ENCODE assay signal across 35 cellular contexts in the genomic region with DNA sequence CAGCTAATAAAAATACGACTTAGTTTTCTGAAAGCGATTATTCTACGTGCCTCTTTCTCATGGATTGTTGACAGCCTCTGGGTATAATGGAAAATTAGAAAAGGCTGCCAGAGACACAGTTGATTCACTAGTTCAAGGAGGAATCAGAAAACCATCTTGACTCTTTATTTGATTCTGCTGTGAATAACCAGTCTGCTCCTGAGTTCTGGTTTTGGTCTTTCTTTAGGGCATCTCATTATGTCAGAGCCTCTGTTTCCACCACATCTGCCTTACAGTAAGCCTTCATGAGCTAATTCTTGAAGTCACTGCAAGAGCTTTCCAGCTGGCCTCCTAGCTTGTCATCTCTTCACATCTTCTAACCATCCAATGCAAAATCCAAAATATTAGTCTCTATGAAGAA.
"Had no signal": no experiment of that assay in that cellular context is flagged by ENCODE, and none has a peak within 500 bp of the region (broad histone marks: within the 10 kb centered on the region; RNA-seq: fewer than 3 reads in every experiment).

No MANE protein-coding gene starts in this region.

- H3K4me1 Mint-ChIP-seq: activated B cell treated with CpG ODN at 0.5 μM for 24 hours; activated CD4-positive, alpha-beta T cell treated with anti-CD3 and anti-CD28 coated beads, Interleukin-2, amount 10 ng/mL, durations not matched to agents 24 days and 14 days; activated naive CD8-positive, alpha-beta T cell treated with anti-CD3 and anti-CD28 coated beads for 36 hours; activated T-helper 17 cell treated with anti-CD3 and anti-CD28 coated beads, Interleukin-2, amount 50 U/mL, for 72 hours had no signal

- DNase-seq: activated B cell treated with CpG ODN at 0.5 μM for 24 hours; activated CD4-positive, alpha-beta memory T cell treated with anti-CD3 and anti-CD28 coated beads for 36 hours; activated CD4-positive, alpha-beta T cell treated with anti-CD3 and anti-CD28 coated beads for 4 hours; activated CD4-positive, alpha-beta T cell treated with anti-CD3 and anti-CD28 coated beads, Interleukin-2, amount 10 ng/mL, durations not matched to agents 24 days and 14 days; activated CD4-positive, alpha-beta T cell treated with anti-CD3 and anti-CD28 coated beads, Interleukin-2, amount 50 U/mL, for 1 hour; activated CD4-positive, alpha-beta T cell treated with anti-CD3 and anti-CD28 coated beads, Interleukin-2, amount 50 U/mL, for 4 hours; activated CD4-positive, CD25-positive, alpha-beta regulatory T cell treated with anti-CD3 and anti-CD28 coated beads, Interleukin-2, amount 50 U/mL, for 72 hours; activated CD8-positive, alpha-beta memory T cell treated with anti-CD3 and anti-CD28 coated beads, Interleukin-2, amount 50 U/mL, for 4 hours; activated CD8-positive, alpha-beta T cell treated with anti-CD3 and anti-CD28 coated beads for 36 hours; activated effector memory CD4-positive, alpha-beta T cell treated with anti-CD3 and anti-CD28 coated beads, Interleukin-2, amount 50 U/mL, for 16 hours; activated gamma-delta T cell treated with Interleukin-2 at 50 U/mL for 16 hours; activated naive CD4-positive, alpha-beta T cell; activated naive CD4-positive, alpha-beta T cell treated with anti-CD3 and anti-CD28 coated beads for 36 hours; activated naive CD4-positive, alpha-beta T cell treated with anti-CD3 and anti-CD28 coated beads, Interleukin-2, amount 50 U/mL, for 16 hours; activated naive CD8-positive, alpha-beta T cell treated with anti-CD3 and anti-CD28 coated beads for 36 hours; activated T-cell treated with anti-CD3 and anti-CD28 coated beads for 4 hours; activated T-cell treated with anti-CD3 and anti-CD28 coated beads, Interleukin-2, amount 50 U/mL, for 1 hour; activated T-cell treated with anti-CD3 and anti-CD28 coated beads, Interleukin-2, amount 50 U/mL, for 4 hours; activated T-cell treated with anti-CD3 and anti-CD28 coated beads, Interleukin-2, amount 50 U/mL, for 72 hours; adrenal gland; amniotic stem cell; aorta; body of pancreas; brain microvascular endothelial cell; central memory CD4-positive, alpha-beta T cell; cerebellar nuclear complex; T-helper 2 cell; T-helper 9 cell had no signal

- H3K36me3 Mint-ChIP-seq: activated CD4-positive, alpha-beta memory T cell treated with anti-CD3 and anti-CD28 coated beads for 36 hours; activated naive CD4-positive, alpha-beta T cell treated with anti-CD3 and anti-CD28 coated beads, Interleukin-2, amount 50 U/mL, for 72 hours; activated naive CD8-positive, alpha-beta T cell treated with anti-CD3 and anti-CD28 coated beads for 36 hours had no signal

- H3K27ac Mint-ChIP-seq: activated B cell treated with CpG ODN at 0.5 μM for 24 hours; activated CD4-positive, alpha-beta memory T cell treated with anti-CD3 and anti-CD28 coated beads for 36 hours; activated CD4-positive, alpha-beta T cell treated with anti-CD3 and anti-CD28 coated beads, Interleukin-2, amount 10 ng/mL, durations not matched to agents 24 days and 14 days; activated CD8-positive, alpha-beta T cell treated with anti-CD3 and anti-CD28 coated beads for 36 hours; activated naive CD4-positive, alpha-beta T cell treated with anti-CD3 and anti-CD28 coated beads for 36 hours; activated naive CD4-positive, alpha-beta T cell treated with anti-CD3 and anti-CD28 coated beads, Interleukin-2, amount 50 U/mL, for 72 hours; activated naive CD8-positive, alpha-beta T cell treated with anti-CD3 and anti-CD28 coated beads for 36 hours; activated T-cell treated with anti-CD3 and anti-CD28 coated beads, Interleukin-2, amount 50 U/mL, for 72 hours; activated T-helper 1 cell treated with anti-CD3 and anti-CD28 coated beads, Interleukin-12 subunit alpha, Interleukin-12 subunit beta, Interleukin-2, Interleukin-4 antibody, amounts not matched to agents 30 ng/mL and 10 ng/mL and 1 ng/mL, durations not matched to agents 14 hours and 24 hours and 36 hours; activated T-helper 17 cell treated with anti-CD3 and anti-CD28 coated beads, Interleukin-2, amount 50 U/mL, for 72 hours; T-helper 1 cell treated with Interleukin-12 subunit alpha and Interleukin-12 subunit beta and Interleukin-4 antibody, amounts not matched to agents 30 μg/mL and 1 μg/mL, for 36 hours; T-helper 2 cell treated with Interferon-gamma antibody and Interleukin-4, amounts not matched to agents 5 μg/mL and 100 μg/mL, for 36 hours had no signal

- H3K27ac ChIP-seq: adrenal gland, body of pancreas, brain microvascular endothelial cell, breast epithelium, VCaP had no signal

- H3K4me3 Mint-ChIP-seq: activated B cell treated with CpG ODN at 0.5 μM for 24 hours; activated CD4-positive, alpha-beta memory T cell treated with anti-CD3 and anti-CD28 coated beads for 36 hours; activated CD4-positive, alpha-beta T cell treated with anti-CD3 and anti-CD28 coated beads, Interleukin-2, amount 10 ng/mL, durations not matched to agents 24 days and 14 days; activated CD8-positive, alpha-beta T cell treated with anti-CD3 and anti-CD28 coated beads for 36 hours; activated naive CD4-positive, alpha-beta T cell treated with anti-CD3 and anti-CD28 coated beads for 36 hours; activated naive CD8-positive, alpha-beta T cell treated with anti-CD3 and anti-CD28 coated beads for 36 hours; activated T-cell treated with anti-CD3 and anti-CD28 coated beads, Interleukin-2, amount 50 U/mL, for 4 hours; activated T-cell treated with anti-CD3 and anti-CD28 coated beads, Interleukin-2, amount 50 U/mL, for 72 hours; activated T-helper 1 cell treated with anti-CD3 and anti-CD28 coated beads, Interleukin-12 subunit alpha, Interleukin-12 subunit beta, Interleukin-2, Interleukin-4 antibody, amounts not matched to agents 30 ng/mL and 10 ng/mL and 1 ng/mL, durations not matched to agents 14 hours and 24 hours and 36 hours; activated T-helper 17 cell treated with anti-CD3 and anti-CD28 coated beads, Interleukin-2, amount 50 U/mL, for 72 hours; T-helper 1 cell treated with Interleukin-12 subunit alpha and Interleukin-12 subunit beta and Interleukin-4 antibody, amounts not matched to agents 30 μg/mL and 1 μg/mL, for 36 hours; T-helper 2 cell treated with Interferon-gamma antibody and Interleukin-4, amounts not matched to agents 5 μg/mL and 100 μg/mL, for 36 hours had no signal

- H3K27me3 Mint-ChIP-seq: activated B cell treated with CpG ODN at 0.5 μM for 24 hours; activated CD4-positive, alpha-beta memory T cell treated with anti-CD3 and anti-CD28 coated beads for 36 hours; activated CD4-positive, alpha-beta T cell treated with anti-CD3 and anti-CD28 coated beads, Interleukin-2, amount 10 ng/mL, durations not matched to agents 24 days and 14 days; activated CD8-positive, alpha-beta T cell treated with anti-CD3 and anti-CD28 coated beads for 36 hours; activated naive CD8-positive, alpha-beta T cell treated with anti-CD3 and anti-CD28 coated beads for 36 hours; activated T-helper 17 cell treated with anti-CD3 and anti-CD28 coated beads, Interleukin-2, amount 50 U/mL, for 72 hours had no signal

- H3K9me3 Mint-ChIP-seq: activated CD4-positive, alpha-beta T cell treated with anti-CD3 and anti-CD28 coated beads, Interleukin-2, amount 10 ng/mL, durations not matched to agents 24 days and 14 days had no signal
